In genomic region chr5:145450286-145450969, GRCh38 we compare ENCODE assay signal across 14 cellular contexts.
DNase-seq lines count a peak whose midpoint lies in the region; TF ChIP-seq lines count a peak whose summit lies in the region.
"Had no signal": no experiment of that assay in that cellular context is flagged by ENCODE, and none has a peak within 500 bp of the region (broad histone marks: within the 10 kb centered on the region; RNA-seq: fewer than 3 reads in every experiment).

No MANE protein-coding gene starts in this region.

- H3K4me3 ChIP-seq in AG10803 (ENCODE audit: low read length): no peak overlapping the region
- H3K4me3 ChIP-seq in choroid plexus epithelial cell (ENCODE audit: low read depth, low read length): no peak overlapping the region
- no peak overlapping the region for H3K4me3 ChIP-seq in spleen
- H3K4me3 ChIP-seq in esophagus squamous epithelium: no peak overlapping the region
- H3K4me3 ChIP-seq: GM12878, HAP-1 had no signal

- no peaks in the 10 kb centered on the region for H3K36me3 ChIP-seq in spleen
- no peaks in the 10 kb centered on the region for H3K36me3 ChIP-seq in esophagus squamous epithelium
- H3K36me3 ChIP-seq: HAP-1 had no signal

- TF ChIP-seq POLR2A in spleen (IDR thresholded peaks at IDR 0.05) (no peak), esophagus squamous epithelium (IDR thresholded peaks at IDR 0.05) (no peak)

- H3K27ac ChIP-seq in spleen: no peak overlapping the region
- H3K27ac ChIP-seq in esophagus squamous epithelium: no peak overlapping the region

- H3K9me3 ChIP-seq in spleen (peaks cover 0 to 58% (median 27%) of the 10 kb centered on the region in 8 donors), esophagus squamous epithelium (no peaks in the 10 kb centered on the region)
- H3K9me3 ChIP-seq: HAP-1 had no signal

- no peak for TF ChIP-seq CTCF in AG10803 (conservative IDR thresholded peaks at IDR 0.05; ENCODE audit: low read length)
- TF ChIP-seq CTCF in choroid plexus epithelial cell (conservative IDR thresholded peaks at IDR 0.05; ENCODE audit: low read depth, low read length): no peak
- TF ChIP-seq CTCF in spleen (IDR thresholded peaks at IDR 0.05 in 8 of 11, conservative IDR thresholded peaks at IDR 0.05 in 3 of 11): no peak
- no peak for TF ChIP-seq CTCF in esophagus squamous epithelium (IDR thresholded peaks at IDR 0.05)

- H3K27me3 ChIP-seq in spleen (replicated peaks in 1 of 7) (no peaks in the 10 kb centered on the region), esophagus squamous epithelium (no peaks in the 10 kb centered on the region)

- intact Hi-C loops in spleen (cut with DNase I; ENCODE audit: low total_unique reads) (no loop called here), esophagus squamous epithelium (cut with DNase I) (no loop called here)

- peak; percentile 9 for DNase-seq in AG10803 (ENCODE audit: low read depth)
- peak; percentile 67 for DNase-seq in M059J (ENCODE audit: low read depth)
- DNase-seq in choroid plexus epithelial cell (ENCODE audit: low read depth): peak; percentile 28
- DNase-seq in kidney tubule cell (ENCODE audit: low spot score): peak; percentile 23
- no peak for DNase-seq in spleen
- DNase-seq in KG1 (lab: John Stamatoyannopoulos, UW): no peak
- DNase-seq in esophagus squamous epithelium (lab: John Stamatoyannopoulos, UW): no peak
- no peak for DNase-seq in NAMALWA (ENCODE audit: low spot score)
- DNase-seq: 8988T, DND-41, NCI-H1417, NCI-H187 had no signal

- H3K4me1 ChIP-seq in spleen: no peaks in the 10 kb centered on the region
- H3K4me1 ChIP-seq in esophagus squamous epithelium: no peaks in the 10 kb centered on the region
- H3K4me1 ChIP-seq: HAP-1 had no signal

- 81 to 87% (median 85%) methylated on average over 5 of the region's 5 CpGs for WGBS in spleen, 5 donors
- 71 to 81% methylated on average over 5 of the region's 5 CpGs for WGBS in esophagus squamous epithelium, 2 donors

Comparison
In these comparisons a context has a peak if more than half of its experiments do, and no peak if none do; other contexts are left out.
1. DNase-seq: peak in AG10803 (single experiment), M059J (single experiment), choroid plexus epithelial cell (single experiment) and kidney tubule cell (single experiment); none in spleen (single experiment), KG1 (single experiment), esophagus squamous epithelium (single experiment) and NAMALWA (single experiment).